ENCODE assay signal across 8 cellular contexts in the genomic region with DNA sequence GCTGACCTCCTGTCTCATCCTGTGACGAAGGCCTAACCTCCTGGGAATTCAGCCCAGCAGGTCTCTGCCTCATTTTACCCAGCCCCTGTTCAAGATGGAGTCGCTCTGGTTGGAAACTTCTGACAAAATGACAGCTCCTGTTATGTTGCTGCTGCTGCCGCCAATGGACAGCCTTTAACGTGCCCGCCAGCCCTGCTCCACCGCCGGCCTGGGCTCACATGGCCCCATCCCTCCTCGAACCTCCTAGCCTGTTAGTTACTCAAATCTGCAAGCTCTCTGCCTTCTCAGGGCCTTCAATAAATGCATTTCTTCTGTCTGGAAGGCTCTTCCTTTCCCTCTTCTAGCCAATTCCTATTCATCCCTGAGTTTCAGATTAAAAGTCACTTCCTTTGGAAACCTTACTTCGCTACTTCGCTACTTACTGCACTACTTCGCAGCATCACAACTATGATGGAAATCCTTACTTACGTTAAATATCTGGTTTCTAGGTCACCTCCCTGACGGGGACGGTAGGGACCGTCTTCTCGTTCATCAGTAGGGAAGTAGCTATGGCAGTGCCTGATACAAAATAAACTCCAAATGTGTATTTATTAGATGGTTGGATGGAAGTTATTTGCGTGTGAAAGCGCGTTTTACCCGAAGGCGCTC. TPM values are rescaled to one million over a fixed set of nuclear protein-coding genes. Genes with fewer than 3 reads are reported as not detected.
A peak's percentile ranks its signal among the peaks of the same experiment; 100 is the strongest.
DNase-seq lines count a peak whose midpoint lies in the region; ATAC-seq and TF ChIP-seq lines count a peak whose summit lies in the region.

No MANE protein-coding gene starts in this region.

- no peak for TF ChIP-seq CTCF in fibroblast of mammary gland (conservative IDR thresholded peaks at IDR 0.05; ENCODE audit: control insufficient read depth, insufficient read depth, low read depth, low read length)

- no peaks in the 10 kb centered on the region for H3K27me3 ChIP-seq in rectal smooth muscle tissue (ENCODE audit: control insufficient read depth, insufficient read depth, low read length)

- no peaks in the 10 kb centered on the region for H3K9me3 Mint-ChIP-seq in activated naive CD4-positive, alpha-beta T cell treated with anti-CD3 and anti-CD28 coated beads for 36 hours

- no peak for DNase-seq in activated naive CD4-positive, alpha-beta T cell treated with anti-CD3 and anti-CD28 coated beads for 36 hours
- no peak for DNase-seq in activated naive CD4-positive, alpha-beta T cell treated with anti-CD3 and anti-CD28 coated beads, Interleukin-2, amount 50 U/mL, for 16 hours
- DNase-seq in SK-N-MC (ENCODE audit: low read depth, low spot score) (no peak), fibroblast of mammary gland (ENCODE audit: low read depth) (no peak), HT-29 (ENCODE audit: low spot score) (no peak)

- no peak overlapping the region for H3K9ac ChIP-seq in SK-N-MC (ENCODE audit: insufficient read length)
- H3K9ac ChIP-seq in rectal smooth muscle tissue (ENCODE audit: low read length) = peak overlapping the region; percentile 2

- H3K4me1 ChIP-seq in rectal smooth muscle tissue (ENCODE audit: control insufficient read depth, insufficient read depth, low read length) = peaks cover 17% of the 10 kb centered on the region

- no peak for ATAC-seq in HG02623 (IDR thresholded peaks at IDR 0.05; ENCODE audit: unreplicated experiment)
- ATAC-seq in HG02678 (IDR thresholded peaks at IDR 0.05; ENCODE audit: unreplicated experiment) = no peak

- peaks cover 11% of the 10 kb centered on the region for H3K36me3 Mint-ChIP-seq in activated naive CD4-positive, alpha-beta T cell treated with anti-CD3 and anti-CD28 coated beads for 36 hours (ENCODE audit: low read depth)

- no peaks in the 10 kb centered on the region for H3K9me3 ChIP-seq in SK-N-MC (ENCODE audit: low read depth, low read length)

- H3K4me3 ChIP-seq in SK-N-MC (peak overlapping the region; percentile 79), fibroblast of mammary gland (ENCODE audit: control insufficient read depth, low read depth, low read length) (peak overlapping the region; percentile 49), rectal smooth muscle tissue (ENCODE audit: low read length) (peak overlapping the region; percentile 83)

- H3K36me3 ChIP-seq in SK-N-MC (ENCODE audit: insufficient read depth, low read length) = 0 out of 2 replicates have a peak, but pooled peaks cover 3% of the 10 kb centered on the region
- H3K36me3 ChIP-seq in rectal smooth muscle tissue (ENCODE audit: control insufficient read depth, insufficient read depth, low read length) = peaks cover 8% of the 10 kb centered on the region

- H3K27ac ChIP-seq in SK-N-MC = peak overlapping the region; percentile 27
- peak overlapping the region; percentile 75 for H3K27ac ChIP-seq in rectal smooth muscle tissue (ENCODE audit: low read depth, low read length)

- CTCF ChIA-PET in activated naive CD4-positive, alpha-beta T cell treated with anti-CD3 and anti-CD28 coated beads for 36 hours (lab: Charles Lee) = interaction anchor here (0.7 to 2.1 kb wide), 7 partner anchors 8 to 570 kb away, joined by 3 to 7 read pairs (median 3); partner anchors contain the start of gene PLEKHH3

- peak overlapping the region; percentile 88 for H3K4me3 Mint-ChIP-seq in activated naive CD4-positive, alpha-beta T cell treated with anti-CD3 and anti-CD28 coated beads for 36 hours

- peaks cover 44% of the 10 kb centered on the region for H3K4me1 Mint-ChIP-seq in activated naive CD4-positive, alpha-beta T cell treated with anti-CD3 and anti-CD28 coated beads for 36 hours (ENCODE audit: low read depth)

- H3K27ac Mint-ChIP-seq in activated naive CD4-positive, alpha-beta T cell treated with anti-CD3 and anti-CD28 coated beads for 36 hours = peak overlapping the region; percentile 85

- intact Hi-C loops in activated naive CD4-positive, alpha-beta T cell treated with anti-CD3 and anti-CD28 coated beads for 36 hours (cut with micrococcal nuclease) = no loop called here

- H3K27me3 Mint-ChIP-seq in activated naive CD4-positive, alpha-beta T cell treated with anti-CD3 and anti-CD28 coated beads for 36 hours (ENCODE audit: low read depth) = no peaks in the 10 kb centered on the region

RNA-seq across cellular contexts. Expression of gene NAGLU, which starts 0.5 kb away (rescaled TPM):
- 10 to 100 TPM; 11.1 to 11.9 TPM for total RNA-seq in activated naive CD4-positive, alpha-beta T cell treated with anti-CD3 and anti-CD28 coated beads for 36 hours
- 54.9 and 65.5 TPM in 2 replicates for total RNA-seq in HT-29 (2014; rRNA removed; shearing (Covaris generic))

RNA-seq across cellular contexts. Expression of gene HSD17B1, which starts 17.2 kb away (rescaled TPM):
- under 1 TPM; 0.26 to 0.67 TPM for total RNA-seq in activated naive CD4-positive, alpha-beta T cell treated with anti-CD3 and anti-CD28 coated beads for 36 hours
- 0.91 and 1.7 TPM in 2 replicates for total RNA-seq in HT-29 (2014; rRNA removed; shearing (Covaris generic))

RNA-seq across cellular contexts. Expression of gene COASY, which starts 26.4 kb away (rescaled TPM):
- total RNA-seq in activated naive CD4-positive, alpha-beta T cell treated with anti-CD3 and anti-CD28 coated beads for 36 hours = 10 to 100 TPM; 93.3 to 93.6 TPM
- total RNA-seq in HT-29 (2014; rRNA removed; shearing (Covaris generic)) = 82.1 and 103 TPM in 2 replicates

RNA-seq across cellular contexts. Expression of gene MLX, which starts 31.4 kb away (rescaled TPM):
- total RNA-seq in activated naive CD4-positive, alpha-beta T cell treated with anti-CD3 and anti-CD28 coated beads for 36 hours = 10 to 100 TPM; 22.1 to 24.7 TPM
- total RNA-seq in HT-29 (2014; rRNA removed; shearing (Covaris generic)) = 55.9 and 63.1 TPM in 2 replicates

RNA-seq across cellular contexts. Expression of gene PSMC3IP, which starts 42.0 kb away (rescaled TPM):
- total RNA-seq in activated naive CD4-positive, alpha-beta T cell treated with anti-CD3 and anti-CD28 coated beads for 36 hours = 10 to 100 TPM; 38.6 to 42.2 TPM
- total RNA-seq in HT-29 (2014; rRNA removed; shearing (Covaris generic)) = 12.4 and 16.0 TPM in 2 replicates
